12 cellular contexts compared by ENCODE assay signal in the genomic region with DNA sequence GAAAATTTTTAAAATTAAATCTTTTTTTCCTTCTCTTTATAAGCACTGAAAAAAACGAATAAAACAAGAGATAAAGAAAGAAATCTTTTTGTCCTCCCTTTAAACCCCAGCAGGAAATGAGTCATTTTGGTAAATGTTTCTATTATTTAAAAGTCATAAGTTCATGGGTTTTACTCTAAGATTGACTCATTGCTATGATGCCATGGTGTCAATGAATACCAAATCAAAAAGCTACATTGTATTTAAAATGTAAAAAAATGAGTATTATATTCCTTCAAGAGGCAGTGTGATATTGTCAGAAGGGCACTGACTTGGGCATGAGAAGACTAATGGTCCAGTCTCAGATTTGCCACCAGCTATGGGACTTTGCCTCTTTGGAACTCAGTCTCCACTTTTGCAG.
DNase-seq lines count a peak whose midpoint lies in the region; ATAC-seq, FAIRE-seq and TF ChIP-seq lines count a peak whose summit lies in the region.
"Had no signal": no experiment of that assay in that cellular context is flagged by ENCODE, and none has a peak within 500 bp of the region (broad histone marks: within the 10 kb centered on the region; RNA-seq: fewer than 3 reads in every experiment).

No MANE protein-coding gene starts in this region.

- H3K4ac ChIP-seq in IMR-90 (ENCODE audit: low read depth, low read length), result no peak overlapping the region

- H3K9me3 ChIP-seq in IMR-90 (ENCODE audit: control insufficient read depth, insufficient read depth, low read length), result no peaks in the 10 kb centered on the region; the same call in 1 of the 2 replicates

- H3K36me3 ChIP-seq in IMR-90 (ENCODE audit: control insufficient read depth, insufficient read depth, low read length), result no peaks in the 10 kb centered on the region

- CTCF ChIA-PET in IMR-90 (lab: Yijun Ruan, JAX), result no interaction called here

- H2BK15ac ChIP-seq in IMR-90 (ENCODE audit: low read depth, low read length), result no peak overlapping the region

- H3K56ac ChIP-seq in IMR-90 (ENCODE audit: extremely low read depth, insufficient read depth, low read length), result no peak overlapping the region

- POLR2A ChIA-PET in IMR-90 (lab: Charles Lee; ENCODE audit: unreplicated experiment), result no interaction called here

- H2BK5ac ChIP-seq in IMR-90 (ENCODE audit: low read depth, low read length, poor library complexity, severe bottlenecking), result no peak overlapping the region

- no peak for TF ChIP-seq RAD21 in IMR-90 (IDR thresholded peaks at IDR 0.05; ENCODE audit: low read length)

- no TSS peak for BruUV-seq in IMR-90 (replicated peaks; lab: Mats Ljungman, UMichigan)

- H2AFZ ChIP-seq in IMR-90 (replicated peaks; ENCODE audit: low read length, poor library complexity), result no peak overlapping the region

- no peak overlapping the region for H4K8ac ChIP-seq in IMR-90 (ENCODE audit: low read depth in 2 of 2, low read length in 2 of 2)

- dilution Hi-C loops in IMR-90 (cut with HindIII; ENCODE audit: low sequenced_read_pairs, unreplicated experiment), result no loop called here

- H3K27me3 ChIP-seq in IMR-90 (ENCODE audit: control insufficient read depth, insufficient read depth, low read length), result no peaks in the 10 kb centered on the region

- intact Hi-C loops in IMR-90 (cut with micrococcal nuclease), result no loop called here

- in situ Hi-C loops in IMR-90 (cut with MboI; ENCODE audit: low sequenced_read_pairs), result no loop called here

- no peak overlapping the region for H2AK9ac ChIP-seq in IMR-90 (replicated peaks; ENCODE audit: low read depth, low read length, poor library complexity)

- no peak overlapping the region for H3K18ac ChIP-seq in IMR-90 (ENCODE audit: low read depth, low read length)

- no peak overlapping the region for H2BK20ac ChIP-seq in IMR-90 (ENCODE audit: low read depth, low read length)

- H2BK120ac ChIP-seq in IMR-90 (ENCODE audit: low read depth, low read length), result no peak overlapping the region

- no peak overlapping the region for H3K23ac ChIP-seq in IMR-90 (ENCODE audit: low read depth, low read length)

- no peak for FAIRE-seq in GM19239 (lab: Jason Lieb, UNC)

- no peaks in the 10 kb centered on the region for H4K20me1 ChIP-seq in IMR-90 (ENCODE audit: insufficient read depth, low read length)

- H3K27ac ChIP-seq in IMR-90 (ENCODE audit: insufficient read depth, low read length), result no peak overlapping the region

- H3K9ac ChIP-seq in IMR-90 (ENCODE audit: low read depth, low read length), result no peak overlapping the region

- no peak overlapping the region for H3K4me2 ChIP-seq in IMR-90 (ENCODE audit: low read depth, low read length)

- DNase-seq in IMR-90, result peak; percentile 62
- DNase-seq in kidney tubule cell (ENCODE audit: low spot score), result peak; percentile 60
- no peak for DNase-seq in GM19239 (ENCODE audit: insufficient read length, low spot score)
- DNase-seq in NCI-H345 (lab: John Stamatoyannopoulos, UW), result no peak
- no peak for DNase-seq in GM19238 (ENCODE audit: insufficient read length, low spot score)
- DNase-seq: activated effector memory CD4-positive, alpha-beta T cell treated with Interleukin-2 at 50 U/mL for 16 hours; mesendoderm; NCI-H2171 treated with DMSO at 0.1 percent for 48 hours; T-helper 17 cell had no signal

- H3K9me1 ChIP-seq in IMR-90 (ENCODE audit: insufficient read depth, low read length), result no peaks in the 10 kb centered on the region

- H4K5ac ChIP-seq in IMR-90 (ENCODE audit: low read depth, low read length), result no peak overlapping the region

- H3K79me1 ChIP-seq in IMR-90 (ENCODE audit: low read depth in 1 of 2, low read length in 2 of 2), result no peaks in the 10 kb centered on the region

- no CpG with 5 or more reads among the region's 1 CpG for WGBS in IMR-90 (ENCODE audit: extremely low coverage in 2 of 2, insufficient read length in 1 of 2), 2 experiments

- ATAC-seq in GM19043 (IDR thresholded peaks at IDR 0.05; ENCODE audit: low read depth, unreplicated experiment), result peak; percentile 79
- peak; percentile 82 for ATAC-seq in HG02840 (IDR thresholded peaks at IDR 0.05; ENCODE audit: low FRiP score, unreplicated experiment)
- no peak; the same call in 1 of the 2 replicates for ATAC-seq in IMR-90 (ENCODE audit: low read depth)
- ATAC-seq in HG03025 (IDR thresholded peaks at IDR 0.05; ENCODE audit: low FRiP score, unreplicated experiment), result no peak
- ATAC-seq: T-helper 17 cell had no signal

- no peak for TF ChIP-seq POLR2A in IMR-90 (IDR thresholded peaks at IDR 0.05; ENCODE audit: low read depth, low read length)

- H3K14ac ChIP-seq in IMR-90 (replicated peaks; ENCODE audit: low read depth, low read length), result no peak overlapping the region

- no peak overlapping the region for H4K91ac ChIP-seq in IMR-90 (ENCODE audit: insufficient read depth, low read depth, low read length)

- H3K4me3 ChIP-seq in IMR-90 (ENCODE audit: insufficient read depth, low read depth, low read length), result no peak overlapping the region

- no peak for TF ChIP-seq CTCF in IMR-90 (conservative IDR thresholded peaks at IDR 0.05; ENCODE audit: low read depth, low read length)

- H3K4me1 ChIP-seq in IMR-90 (ENCODE audit: control insufficient read depth, insufficient read depth, low read length), result no peaks in the 10 kb centered on the region

- no peak overlapping the region for H2AK5ac ChIP-seq in IMR-90 (ENCODE audit: low read depth, low read length)

TF ChIP-seq in IMR-90, 13 proteins besides CTCF, POLR2A, EP300 and RAD21:
- TF ChIP-seq MXI1 (IDR thresholded peaks at IDR 0.05; ENCODE audit: borderline replicate concordance, low read depth, low read length), result no peak
- TF ChIP-seq CHD1 (IDR thresholded peaks at IDR 0.05; ENCODE audit: low read depth, low read length), result no peak
- TF ChIP-seq, protein P1, sequence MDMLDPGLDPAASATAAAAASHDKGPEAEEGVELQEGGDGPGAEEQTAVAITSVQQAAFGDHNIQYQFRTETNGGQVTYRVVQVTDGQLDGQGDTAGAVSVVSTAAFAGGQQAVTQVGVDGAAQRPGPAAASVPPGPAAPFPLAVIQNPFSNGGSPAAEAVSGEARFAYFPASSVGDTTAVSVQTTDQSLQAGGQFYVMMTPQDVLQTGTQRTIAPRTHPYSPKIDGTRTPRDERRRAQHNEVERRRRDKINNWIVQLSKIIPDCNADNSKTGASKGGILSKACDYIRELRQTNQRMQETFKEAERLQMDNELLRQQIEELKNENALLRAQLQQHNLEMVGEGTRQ (IDR thresholded peaks at IDR 0.05; ENCODE audit: low read depth, low read length), result no peak
- TF ChIP-seq RFX5 (IDR thresholded peaks at IDR 0.05; ENCODE audit: low read depth, low read length), result no peak
- no peak for TF ChIP-seq CEBPB (IDR thresholded peaks at IDR 0.05; ENCODE audit: low read depth, low read length)
- TF ChIP-seq, protein P2, sequence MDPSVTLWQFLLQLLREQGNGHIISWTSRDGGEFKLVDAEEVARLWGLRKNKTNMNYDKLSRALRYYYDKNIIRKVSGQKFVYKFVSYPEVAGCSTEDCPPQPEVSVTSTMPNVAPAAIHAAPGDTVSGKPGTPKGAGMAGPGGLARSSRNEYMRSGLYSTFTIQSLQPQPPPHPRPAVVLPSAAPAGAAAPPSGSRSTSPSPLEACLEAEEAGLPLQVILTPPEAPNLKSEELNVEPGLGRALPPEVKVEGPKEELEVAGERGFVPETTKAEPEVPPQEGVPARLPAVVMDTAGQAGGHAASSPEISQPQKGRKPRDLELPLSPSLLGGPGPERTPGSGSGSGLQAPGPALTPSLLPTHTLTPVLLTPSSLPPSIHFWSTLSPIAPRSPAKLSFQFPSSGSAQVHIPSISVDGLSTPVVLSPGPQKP (IDR thresholded peaks at IDR 0.05; ENCODE audit: borderline replicate concordance, low read depth, low read length), result no peak
- TF ChIP-seq MAFK (IDR thresholded peaks at IDR 0.05; ENCODE audit: low read depth, low read length), result no peak
- TF ChIP-seq FOS (IDR thresholded peaks at IDR 0.05; ENCODE audit: low read depth, low read length), result no peak
- no peak for TF ChIP-seq RCOR1 (IDR thresholded peaks at IDR 0.05; ENCODE audit: insufficient replicate concordance, low read length)
- TF ChIP-seq NFE2L2 (IDR thresholded peaks at IDR 0.05; ENCODE audit: low read depth, low read length), result no peak
- no peak for TF ChIP-seq SMC3 (IDR thresholded peaks at IDR 0.05; ENCODE audit: low read depth, low read length)
- TF ChIP-seq BHLHE40 (IDR thresholded peaks at IDR 0.05; ENCODE audit: low read depth, low read length), result no peak
- TF ChIP-seq MAZ (IDR thresholded peaks at IDR 0.05; ENCODE audit: borderline replicate concordance, low read depth, low read length), result no peak
TF ChIP-seq in IMR-90: peak in this region for 0.

Comparison
In these comparisons a context has a peak if more than half of its experiments do, and no peak if none do; other contexts are left out.
1. ATAC-seq: peak in GM19043 (single experiment) and HG02840 (single experiment); none in IMR-90 (single experiment) and HG03025 (single experiment).
2. DNase-seq: peak in IMR-90 (single experiment) and kidney tubule cell (single experiment); none in GM19239 (single experiment), NCI-H345 (single experiment) and GM19238 (single experiment).